1 cellular context compared by ENCODE assay signal in the genomic region with DNA sequence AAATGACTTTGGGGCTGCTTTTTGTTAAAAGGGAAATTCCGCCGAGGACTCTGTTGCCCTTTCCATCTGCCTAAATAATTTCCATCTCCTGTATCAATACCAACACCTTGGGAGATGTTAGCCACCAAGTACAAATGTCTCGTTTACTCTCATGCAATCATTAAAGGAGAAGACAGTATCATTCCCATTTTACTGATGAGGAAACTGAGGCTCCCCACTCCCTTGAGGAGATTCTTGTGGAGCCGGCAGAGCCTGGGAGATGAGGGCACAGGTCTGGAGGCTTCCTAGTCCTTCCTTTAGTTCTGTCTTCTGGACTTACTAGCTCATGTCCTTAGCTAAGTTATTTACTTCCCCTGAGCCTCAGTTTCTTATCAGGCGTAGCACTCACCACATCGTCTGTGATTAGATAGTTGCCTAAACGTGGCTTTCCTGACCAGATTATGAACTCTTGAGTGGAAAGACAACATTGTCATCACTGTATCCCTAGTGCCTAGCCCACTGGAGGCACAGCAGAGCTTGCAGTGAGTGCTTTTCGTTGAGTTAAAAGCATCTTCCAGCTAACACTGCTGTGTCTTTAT.
TF ChIP-seq lines count a peak whose summit lies in the region.

No MANE protein-coding gene starts in this region.

TF ChIP-seq in K562, 482 proteins besides CTCF, POLR2A, EP300 and RAD21 (continued from another document and continues in another):
- TF ChIP-seq, protein P1, sequence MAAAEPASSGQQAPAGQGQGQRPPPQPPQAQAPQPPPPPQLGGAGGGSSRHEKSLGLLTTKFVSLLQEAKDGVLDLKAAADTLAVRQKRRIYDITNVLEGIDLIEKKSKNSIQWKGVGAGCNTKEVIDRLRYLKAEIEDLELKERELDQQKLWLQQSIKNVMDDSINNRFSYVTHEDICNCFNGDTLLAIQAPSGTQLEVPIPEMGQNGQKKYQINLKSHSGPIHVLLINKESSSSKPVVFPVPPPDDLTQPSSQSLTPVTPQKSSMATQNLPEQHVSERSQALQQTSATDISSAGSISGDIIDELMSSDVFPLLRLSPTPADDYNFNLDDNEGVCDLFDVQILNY (CRISPR knock-in tag; IDR thresholded peaks at IDR 0.05) = no peak
- no peak for TF ChIP-seq CHD2 (IDR thresholded peaks at IDR 0.05; ENCODE audit: low read depth, low read length)
- TF ChIP-seq XRCC5 (IDR thresholded peaks at IDR 0.05; ENCODE audit: low read depth, low read length) = no peak
- TF ChIP-seq ZBTB7A (IDR thresholded peaks at IDR 0.05; ENCODE audit: borderline replicate concordance, control insufficient read depth, low read depth, low read length) = no peak
- no peak for TF ChIP-seq TGIF2 (CRISPR knock-in tag; IDR thresholded peaks at IDR 0.05)
- no peak for TF ChIP-seq LARP7 (IDR thresholded peaks at IDR 0.05)
- no peak for TF ChIP-seq IRF2 (CRISPR knock-in tag; IDR thresholded peaks at IDR 0.05)
- peak in 1 of 2 experiments; percentile 32; a peak in 1 of 4 replicates for TF ChIP-seq MLLT1 (IDR thresholded peaks at IDR 0.05)
- no peak for TF ChIP-seq ZNF398 (CRISPR knock-in tag; IDR thresholded peaks at IDR 0.05)
- TF ChIP-seq ZFP91 (CRISPR knock-in tag; IDR thresholded peaks at IDR 0.05) = no peak
- TF ChIP-seq EP400 (IDR thresholded peaks at IDR 0.05) = no peak
- TF ChIP-seq NKRF (IDR thresholded peaks at IDR 0.05; ENCODE audit: borderline replicate concordance) = no peak
- peak; percentile 86 for TF ChIP-seq SMARCA4 (IDR thresholded peaks at IDR 0.05)
- TF ChIP-seq TBL1XR1 (IDR thresholded peaks at IDR 0.05; ENCODE audit: low read length in 2 of 2) = no peak
- TF ChIP-seq ZBTB17 (CRISPR knock-in tag; IDR thresholded peaks at IDR 0.05) = no peak
- peak; percentile 81 for TF ChIP-seq NCOR1 (IDR thresholded peaks at IDR 0.05)
- TF ChIP-seq ZBTB26 (CRISPR knock-in tag; IDR thresholded peaks at IDR 0.05) = no peak
- TF ChIP-seq FOXA1 (IDR thresholded peaks at IDR 0.05; ENCODE audit: borderline replicate concordance) = no peak
- TF ChIP-seq TRIM24 (IDR thresholded peaks at IDR 0.05) = peak in 1 of 2 experiments; percentile 61; a peak in 2 of 4 replicates
- TF ChIP-seq RBM34 (IDR thresholded peaks at IDR 0.05; ENCODE audit: borderline replicate concordance, insufficient read depth, low read length) = no peak
- TF ChIP-seq KAT2B (IDR thresholded peaks at IDR 0.05; ENCODE audit: low read depth, low read length) = no peak
- no peak for TF ChIP-seq FUS (optimal IDR thresholded peaks at IDR 0.05; ENCODE audit: low read depth, low read length)
- no peak for TF ChIP-seq NR2C2 (CRISPR knock-in tag; IDR thresholded peaks at IDR 0.05)
- TF ChIP-seq NR2C2 (tag; IDR thresholded peaks at IDR 0.05) = no peak
- TF ChIP-seq HMG20B (CRISPR knock-in tag; IDR thresholded peaks at IDR 0.05) = no peak
- no peak for TF ChIP-seq RAD51 (IDR thresholded peaks at IDR 0.05; ENCODE audit: borderline replicate concordance, low read depth)
- TF ChIP-seq, protein P2, sequence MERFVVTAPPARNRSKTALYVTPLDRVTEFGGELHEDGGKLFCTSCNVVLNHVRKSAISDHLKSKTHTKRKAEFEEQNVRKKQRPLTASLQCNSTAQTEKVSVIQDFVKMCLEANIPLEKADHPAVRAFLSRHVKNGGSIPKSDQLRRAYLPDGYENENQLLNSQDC (CRISPR knock-in tag; IDR thresholded peaks at IDR 0.05) = no peak
- TF ChIP-seq ZC3H8 (IDR thresholded peaks at IDR 0.05) = no peak
- TF ChIP-seq, protein P3, sequence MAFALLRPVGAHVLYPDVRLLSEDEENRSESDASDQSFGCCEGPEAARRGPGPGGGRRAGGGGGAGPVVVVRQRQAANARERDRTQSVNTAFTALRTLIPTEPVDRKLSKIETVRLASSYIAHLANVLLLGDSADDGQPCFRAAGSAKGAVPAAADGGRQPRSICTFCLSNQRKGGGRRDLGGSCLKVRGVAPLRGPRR (CRISPR knock-in tag; IDR thresholded peaks at IDR 0.05) = no peak
- TF ChIP-seq BRF1 (IDR thresholded peaks at IDR 0.05; ENCODE audit: borderline replicate concordance, extremely low read depth, insufficient read length) = no peak
- no peak for TF ChIP-seq CREB3L1 (IDR thresholded peaks at IDR 0.05; ENCODE audit: borderline replicate concordance, low read depth)
- TF ChIP-seq TEAD1 (CRISPR knock-in tag; IDR thresholded peaks at IDR 0.05) = 0 out of 4 replicates have a peak, but pooled peaks of 1 of the 2 experiments have one; percentile 63
- no peak for TF ChIP-seq ZNF830 (CRISPR knock-in tag; IDR thresholded peaks at IDR 0.05)
- TF ChIP-seq RCOR1 (IDR thresholded peaks at IDR 0.05; ENCODE audit: borderline replicate concordance in 1 of 2, low read depth in 2 of 2, low read length in 2 of 2) = peak in 1 of 2 experiments; percentile 98; a peak in 2 of 4 replicates
- no peak for TF ChIP-seq HNRNPL (IDR thresholded peaks at IDR 0.05; ENCODE audit: low read depth, low read length)
- TF ChIP-seq CC2D1A (IDR thresholded peaks at IDR 0.05) = no peak
- no peak for TF ChIP-seq ZNF584 (CRISPR knock-in tag; IDR thresholded peaks at IDR 0.05; ENCODE audit: low read depth)
- no peak for TF ChIP-seq ZNF695 (CRISPR knock-in tag; IDR thresholded peaks at IDR 0.05)
- no peak for TF ChIP-seq THRAP3 (IDR thresholded peaks at IDR 0.05; ENCODE audit: borderline replicate concordance)
- TF ChIP-seq HMGN3 (IDR thresholded peaks at IDR 0.05; ENCODE audit: borderline replicate concordance, extremely low read depth, insufficient read length, low read depth, low read length) = no peak
- no peak for TF ChIP-seq MEF2A (IDR thresholded peaks at IDR 0.05; ENCODE audit: control insufficient read depth, low read depth, low read length)
- TF ChIP-seq ZNF316 (IDR thresholded peaks at IDR 0.05) = no peak
- no peak for TF ChIP-seq ZNF212 (CRISPR knock-in tag; IDR thresholded peaks at IDR 0.05)
- TF ChIP-seq ELF2 (CRISPR knock-in tag; IDR thresholded peaks at IDR 0.05) = no peak
- TF ChIP-seq ZFP30 (CRISPR knock-in tag; IDR thresholded peaks at IDR 0.05; ENCODE audit: borderline replicate concordance) = no peak
- no peak for TF ChIP-seq NFYB (IDR thresholded peaks at IDR 0.05; ENCODE audit: extremely low read depth, insufficient read length)
- no peak for TF ChIP-seq ZNF24 (IDR thresholded peaks at IDR 0.05)
- no peak for TF ChIP-seq ETV6 (IDR thresholded peaks at IDR 0.05; ENCODE audit: borderline replicate concordance in 1 of 2, low read depth in 2 of 2, low read length in 1 of 2)
- no peak for TF ChIP-seq ETV6 (CRISPR knock-in tag; IDR thresholded peaks at IDR 0.05; ENCODE audit: borderline replicate concordance)
- TF ChIP-seq SRSF3 (IDR thresholded peaks at IDR 0.05; ENCODE audit: insufficient read depth, low read length) = no peak
- no peak for TF ChIP-seq ZNF668 (CRISPR knock-in tag; IDR thresholded peaks at IDR 0.05)
- TF ChIP-seq MCM3 (IDR thresholded peaks at IDR 0.05) = no peak
- peak; percentile 52; the same call in 1 of the 2 replicates for TF ChIP-seq MTA3 (IDR thresholded peaks at IDR 0.05; ENCODE audit: borderline replicate concordance)
- no peak for TF ChIP-seq JUNB (CRISPR knock-in tag; conservative IDR thresholded peaks at IDR 0.05)
- 0 out of 2 replicates have a peak, but pooled peaks have one; percentile 27 for TF ChIP-seq HEY1 (CRISPR knock-in tag; IDR thresholded peaks at IDR 0.05; ENCODE audit: borderline replicate concordance)
- no peak for TF ChIP-seq GMEB1 (CRISPR knock-in tag; IDR thresholded peaks at IDR 0.05)
- TF ChIP-seq NONO (IDR thresholded peaks at IDR 0.05; ENCODE audit: low read depth in 2 of 2, low read length in 1 of 2) = no peak
- no peak; the same call in 1 of the 2 replicates for TF ChIP-seq MECOM (CRISPR knock-in tag; IDR thresholded peaks at IDR 0.05)
- no peak for TF ChIP-seq ZNF785 (CRISPR knock-in tag; IDR thresholded peaks at IDR 0.05)
- no peak for TF ChIP-seq ZEB2 (IDR thresholded peaks at IDR 0.05)
- no peak for TF ChIP-seq ZNF121 (CRISPR knock-in tag; conservative IDR thresholded peaks at IDR 0.05)
- TF ChIP-seq RNF2 (IDR thresholded peaks at IDR 0.05) = peak; percentile 47; the same call in 1 of the 2 replicates
- no peak for TF ChIP-seq NELFE (IDR thresholded peaks at IDR 0.05; ENCODE audit: insufficient read depth, insufficient read length)
- TF ChIP-seq MBD2 (IDR thresholded peaks at IDR 0.05; ENCODE audit: borderline replicate concordance, low read depth) = no peak
- no peak for TF ChIP-seq PURB (CRISPR knock-in tag; IDR thresholded peaks at IDR 0.05; ENCODE audit: low read depth)
